ENCODE assay signal across 8 cellular contexts in genomic region chr18:23871410-23871809, GRCh38.
DNase-seq lines count a peak whose midpoint lies in the region; ATAC-seq and TF ChIP-seq lines count a peak whose summit lies in the region.

No MANE protein-coding gene starts in this region.

- H3K27ac ChIP-seq in right cardiac atrium (ENCODE audit: low read length): no peak overlapping the region

- ATAC-seq in GM21381 (IDR thresholded peaks at IDR 0.05; ENCODE audit: unreplicated experiment) (peak; percentile 79), right cardiac atrium (peak; percentile 46 to 63)

- H3K4me3 ChIP-seq in right cardiac atrium (ENCODE audit: low read length) (no peak overlapping the region), lower leg skin (ENCODE audit: low read depth, poor library complexity, severe bottlenecking) (no peak overlapping the region)

- no peak for TF ChIP-seq POLR2A in lower leg skin (IDR thresholded peaks at IDR 0.05)

- 49% methylated on average over 7 of the region's 7 CpGs for WGBS in right cardiac atrium
- WGBS in lower leg skin, 2 donors: 46 to 51% methylated on average over 7 of the region's 7 CpGs

- H3K27me3 ChIP-seq in right cardiac atrium (ENCODE audit: control insufficient read depth, insufficient read depth): no peaks in the 10 kb centered on the region

- H3K9me3 ChIP-seq in right cardiac atrium (ENCODE audit: control insufficient read depth, low read length): no peaks in the 10 kb centered on the region

- peak; percentile 23 for DNase-seq in CD1c-positive myeloid dendritic cell (ENCODE audit: extremely low spot score)
- peak; percentile 14 for DNase-seq in NCI-H128 (lab: John Stamatoyannopoulos, UW; ENCODE audit: unreplicated experiment)
- DNase-seq in activated CD8-positive, alpha-beta memory T cell treated with anti-CD3 and anti-CD28 coated beads for 24 hours: peak; percentile 74
- peak in 2 of 3 donors; percentile 48 to 50 for DNase-seq in right cardiac atrium
- DNase-seq in stimulated activated naive CD4-positive, alpha-beta T cell (lab: John Stamatoyannopoulos, UW): peak; percentile 63 to 83 (median 72)
- no peak for DNase-seq in foreskin melanocyte
- DNase-seq in lower leg skin (ENCODE audit: low spot score in 2 of 2): no peak

- H3K4me1 ChIP-seq in right cardiac atrium (ENCODE audit: control insufficient read depth, insufficient read depth, low read length): peaks cover 2% of the 10 kb centered on the region

- TF ChIP-seq CTCF in lower leg skin (IDR thresholded peaks at IDR 0.05): no peak

- intact Hi-C loops in right cardiac atrium (cut with DNase I) (no loop called here), lower leg skin (cut with DNase I; ENCODE audit: low total_unique reads) (no loop called here)

Comparison
In these comparisons a context has a peak if more than half of its experiments do, and no peak if none do; other contexts are left out.
1. DNase-seq: peak in CD1c-positive myeloid dendritic cell (single experiment), NCI-H128 (single experiment), activated CD8-positive, alpha-beta memory T cell treated with anti-CD3 and anti-CD28 coated beads for 24 hours (single experiment), right cardiac atrium (2 of 3) and stimulated activated naive CD4-positive, alpha-beta T cell (6 of 6); none in foreskin melanocyte (single experiment) and lower leg skin (0 of 2).